Comparison of ENCODE assay signal across 18 cellular contexts in the genomic region with DNA sequence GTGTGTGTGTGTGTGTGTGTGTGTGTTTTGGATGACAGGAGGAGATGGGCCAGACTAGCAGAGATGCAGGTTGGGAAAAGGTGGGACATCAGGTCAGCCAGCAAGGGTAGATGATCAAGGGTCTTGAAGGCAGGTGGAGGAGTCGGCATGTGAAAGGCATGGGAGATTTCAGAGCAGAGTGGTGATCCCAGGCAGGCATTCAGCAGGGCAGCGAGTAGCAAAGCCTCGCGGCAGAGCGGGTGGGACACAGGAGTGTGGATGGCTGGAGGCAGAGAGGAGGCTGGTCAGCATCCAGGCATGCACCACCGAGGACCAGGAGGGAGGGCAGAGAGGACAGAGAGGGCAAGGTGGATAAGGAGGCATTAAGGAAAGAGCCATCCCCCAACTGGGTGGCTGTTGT.
"Had no signal": no experiment of that assay in that cellular context is flagged by ENCODE, and none has a peak within 500 bp of the region (broad histone marks: within the 10 kb centered on the region; RNA-seq: fewer than 3 reads in every experiment).

No MANE protein-coding gene starts in this region.

- H3K9me3 ChIP-seq: esophagus muscularis mucosa, gastrocnemius medialis, left ventricle myocardium inferior, lower lobe of right lung, tibial artery, upper lobe of left lung had no signal

- ATAC-seq: gastrocnemius medialis; left cardiac atrium; lower lobe of right lung; right cardiac atrium; stimulated activated effector memory CD8-positive, alpha-beta T cell treated with anti-CD3 and anti-CD28 coated beads, Interleukin-12 subunit alpha, Interleukin-12 subunit beta, amount 100 ng/mL, for 72 hours had no signal

- H3K27ac ChIP-seq: epithelial cell of prostate, esophagus muscularis mucosa, gastrocnemius medialis, left ventricle myocardium inferior, lower lobe of right lung, tibial artery, upper lobe of left lung had no signal

- H3K4me2 ChIP-seq: smooth muscle cell had no signal

- DNase-seq: effector memory CD4-positive, alpha-beta T cell; gastrocnemius medialis; left cardiac atrium; left ventricle myocardium inferior; lower lobe of right lung; mesenchymal stem cell; naive B cell; right cardiac atrium; stimulated activated CD4-positive, alpha-beta T cell treated with anti-CD3 and anti-CD28 coated beads, Interleukin-2, amount 100 ng/mL, for 48 hours; stimulated activated CD8-positive, alpha-beta memory T cell treated with anti-CD3 and anti-CD28 coated beads, Interleukin-4, amount 100 ng/mL, for 48 hours; upper lobe of left lung had no signal

- H3K27me3 ChIP-seq: upper lobe of left lung had no signal

- H3K9me3 Mint-ChIP-seq: central memory CD8-positive, alpha-beta T cell; stimulated activated effector memory CD8-positive, alpha-beta T cell treated with anti-CD3 and anti-CD28 coated beads, Interleukin-12 subunit alpha, Interleukin-12 subunit beta, amount 100 ng/mL, for 72 hours; stimulated activated naive CD8-positive, alpha-beta T cell treated with anti-CD3 and anti-CD28 coated beads, Interleukin-15, Interleukin-2, amounts not matched to agents 100 ng/mL and 50 ng/mL, for 24 hours had no signal

- H3K36me3 Mint-ChIP-seq: stimulated activated effector memory CD8-positive, alpha-beta T cell treated with anti-CD3 and anti-CD28 coated beads, Interleukin-12 subunit alpha, Interleukin-12 subunit beta, amount 100 ng/mL, for 72 hours had no signal

- H3K4me3 Mint-ChIP-seq: central memory CD8-positive, alpha-beta T cell; naive B cell; stimulated activated effector memory CD8-positive, alpha-beta T cell treated with anti-CD3 and anti-CD28 coated beads, Interleukin-12 subunit alpha, Interleukin-12 subunit beta, amount 100 ng/mL, for 72 hours; stimulated activated naive CD8-positive, alpha-beta T cell treated with anti-CD3 and anti-CD28 coated beads, Interleukin-15, Interleukin-2, amounts not matched to agents 100 ng/mL and 50 ng/mL, for 24 hours had no signal

- H3K27ac Mint-ChIP-seq: naive B cell; stimulated activated effector memory CD8-positive, alpha-beta T cell treated with anti-CD3 and anti-CD28 coated beads, Interleukin-12 subunit alpha, Interleukin-12 subunit beta, amount 100 ng/mL, for 72 hours; stimulated activated naive CD8-positive, alpha-beta T cell treated with anti-CD3 and anti-CD28 coated beads, Interleukin-15, Interleukin-2, amounts not matched to agents 100 ng/mL and 50 ng/mL, for 24 hours had no signal

- H3K36me3 ChIP-seq: esophagus muscularis mucosa, gastrocnemius medialis, left ventricle myocardium inferior, lower lobe of right lung, tibial artery, upper lobe of left lung had no signal

- H3K4me1 ChIP-seq: esophagus muscularis mucosa, gastrocnemius medialis, left ventricle myocardium inferior, lower lobe of right lung, tibial artery, upper lobe of left lung had no signal

- H3K4me3 ChIP-seq: esophagus muscularis mucosa, gastrocnemius medialis, left ventricle myocardium inferior, lower lobe of right lung, smooth muscle cell, tibial artery, upper lobe of left lung had no signal

- H3K4me1 Mint-ChIP-seq: central memory CD8-positive, alpha-beta T cell; stimulated activated effector memory CD8-positive, alpha-beta T cell treated with anti-CD3 and anti-CD28 coated beads, Interleukin-12 subunit alpha, Interleukin-12 subunit beta, amount 100 ng/mL, for 72 hours had no signal
